ENCODE assay signal across 8 cellular contexts in genomic region chr16:3020247-3020603, GRCh38. TPM values are rescaled to one million over a fixed set of nuclear protein-coding genes. Genes with fewer than 3 reads are reported as not detected.
DNase-seq lines count a peak whose midpoint lies in the region; ATAC-seq and TF ChIP-seq lines count a peak whose summit lies in the region.

TSS of gene TNFRSF12A (plus strand) at chr16:3020368. CDS start at chr16:3020398, 30 bp downstream.

- peak; percentile 28 for ATAC-seq in activated T-helper 17 cell treated with anti-CD3 and anti-CD28 coated beads, Interleukin-2, amount 50 U/mL, for 72 hours (replicated peaks)
- peak; percentile 33 for ATAC-seq in naive thymus-derived CD4-positive, alpha-beta T cell
- ATAC-seq in HG03520 (IDR thresholded peaks at IDR 0.05; ENCODE audit: unreplicated experiment) = no peak

- peaks cover 27% of the 10 kb centered on the region for H3K79me2 ChIP-seq in PC-9 (ENCODE audit: low read depth)
- peaks cover 2% of the 10 kb centered on the region for H3K79me2 ChIP-seq in fibroblast of lung (ENCODE audit: control insufficient read depth, insufficient read depth, low read length)

- no peaks in the 10 kb centered on the region for H3K27me3 ChIP-seq in CD8-positive, alpha-beta memory T cell (ENCODE audit: insufficient read depth, low read length, poor library complexity, severe bottlenecking)
- H3K27me3 ChIP-seq in HAP-1 (ENCODE audit: low read depth) (no peaks in the 10 kb centered on the region), PC-9 (ENCODE audit: insufficient read depth, low read depth) (no peaks in the 10 kb centered on the region), fibroblast of lung (ENCODE audit: control insufficient read depth, insufficient read depth, low read length) (no peaks in the 10 kb centered on the region)
- no peaks in the 10 kb centered on the region for H3K27me3 ChIP-seq in naive thymus-derived CD4-positive, alpha-beta T cell (ENCODE audit: control insufficient read depth in 2 of 2, insufficient read depth in 2 of 2, low read length in 2 of 2)

- H4K20me1 ChIP-seq in PC-9 (ENCODE audit: insufficient read depth) = peaks cover 10% of the 10 kb centered on the region
- no peaks in the 10 kb centered on the region for H4K20me1 ChIP-seq in fibroblast of lung (ENCODE audit: control insufficient read depth, extremely low read depth, insufficient read depth, low read length)

- POLR2A ChIA-PET in CD8-positive, alpha-beta memory T cell (lab: Charles Lee) = interaction anchor here (1.0 to 1.8 kb wide), 6 partner anchors 8 to 138 kb away, joined by 3 to 7 read pairs (median 4); no protein-coding TSS in a partner anchor
- POLR2A ChIA-PET in PC-9 (lab: Charles Lee; ENCODE audit: unreplicated experiment) = interaction anchor here (0.6 to 5.1 kb wide), 11 partner anchors 8 to 1331 kb away, joined by 3 to 87 read pairs (median 8); partner anchors contain the start of genes CLDN9, PAM16 and ZSCAN32
- POLR2A ChIA-PET in naive thymus-derived CD4-positive, alpha-beta T cell (lab: Charles Lee) = interaction anchor here (1.0 to 2.6 kb wide), 8 partner anchors 9 to 114 kb away, joined by 3 to 12 read pairs (median 8); partner anchors contain the start of genes PKMYT1 and ZNF213

- H3K4me1 Mint-ChIP-seq in CD8-positive, alpha-beta memory T cell = peaks cover 37 to 56% (median 42%) of the 10 kb centered on the region in 3 donors
- peaks cover 23% of the 10 kb centered on the region for H3K4me1 Mint-ChIP-seq in activated T-helper 17 cell treated with anti-CD3 and anti-CD28 coated beads, Interleukin-2, amount 50 U/mL, for 72 hours
- peaks cover 12 to 55% (median 46%) of the 10 kb centered on the region in 7 donors for H3K4me1 Mint-ChIP-seq in naive thymus-derived CD4-positive, alpha-beta T cell

- H3K9me2 ChIP-seq in PC-9 (ENCODE audit: insufficient read depth) = no peaks in the 10 kb centered on the region

- H3K27ac Mint-ChIP-seq in CD8-positive, alpha-beta memory T cell = peak within 1 kb of the TSS; percentile 78 to 95 (median 92)
- H3K27ac Mint-ChIP-seq in activated T-helper 17 cell treated with anti-CD3 and anti-CD28 coated beads, Interleukin-2, amount 50 U/mL, for 72 hours = peak within 1 kb of the TSS; percentile 90
- H3K27ac Mint-ChIP-seq in naive thymus-derived CD4-positive, alpha-beta T cell = peak within 1 kb of the TSS; percentile 72 to 98 (median 88)

- no TSS peak for BruUV-seq in PC-9 (replicated peaks; lab: Mats Ljungman, UMichigan)

- H3K4me1 ChIP-seq in CD8-positive, alpha-beta memory T cell (ENCODE audit: insufficient read depth, low read length) = peaks cover 47% of the 10 kb centered on the region
- H3K4me1 ChIP-seq in HAP-1 (peaks cover 22% of the 10 kb centered on the region), PC-9 (replicated peaks; ENCODE audit: insufficient read depth) (peaks cover 9% of the 10 kb centered on the region), fibroblast of lung (ENCODE audit: control insufficient read depth, extremely low read depth, insufficient read depth, low read length) (peaks cover 7% of the 10 kb centered on the region)
- H3K4me1 ChIP-seq in naive thymus-derived CD4-positive, alpha-beta T cell (ENCODE audit: control insufficient read depth in 2 of 2, insufficient read depth in 2 of 2, low read length in 2 of 2) = peaks cover 36 to 43% of the 10 kb centered on the region in 2 donors

- CTCF ChIA-PET in CD8-positive, alpha-beta memory T cell (lab: Charles Lee) = interaction anchor here (1.2 to 17.8 kb wide), 4 partner anchors 10 to 38 kb away, joined by 3 to 289 read pairs (median 31); partner anchors contain the start of gene CLDN9
- CTCF ChIA-PET in PC-9 (lab: Charles Lee) = interaction anchor here (0.6 to 1.3 kb wide), 5 partner anchors 12 to 930 kb away, joined by 3 to 6 read pairs (median 3); no protein-coding TSS in a partner anchor
- CTCF ChIA-PET in naive thymus-derived CD4-positive, alpha-beta T cell (lab: Charles Lee) = interaction anchor here (1.0 to 3.0 kb wide), 5 partner anchors 8 to 71 kb away, joined by 3 to 17 read pairs (median 5); no protein-coding TSS in a partner anchor

- no peaks in the 10 kb centered on the region for H3K36me3 ChIP-seq in CD8-positive, alpha-beta memory T cell (ENCODE audit: insufficient read depth, low read length)
- peaks cover 8% of the 10 kb centered on the region for H3K36me3 ChIP-seq in HAP-1 (replicated peaks)
- peaks cover 11% of the 10 kb centered on the region for H3K36me3 ChIP-seq in PC-9 (ENCODE audit: low read depth)
- H3K36me3 ChIP-seq in fibroblast of lung (ENCODE audit: control insufficient read depth, insufficient read depth, low read length) = peaks cover 11% of the 10 kb centered on the region
- no peaks in the 10 kb centered on the region for H3K36me3 ChIP-seq in naive thymus-derived CD4-positive, alpha-beta T cell (ENCODE audit: control insufficient read depth in 2 of 3, insufficient read depth in 3 of 3, low read length in 3 of 3)

- H3K27ac ChIP-seq in CD8-positive, alpha-beta memory T cell (ENCODE audit: low read depth, low read length) = peak within 1 kb of the TSS; percentile 78
- H3K27ac ChIP-seq in PC-9 (peak within 1 kb of the TSS; percentile 97), fibroblast of lung (ENCODE audit: insufficient read depth, low read length) (peak within 1 kb of the TSS; percentile 99), substantia nigra (ENCODE audit: low read depth, low read length, poor library complexity, severe bottlenecking) (peak within 1 kb of the TSS; percentile 49)
- H3K27ac ChIP-seq in naive thymus-derived CD4-positive, alpha-beta T cell (ENCODE audit: low read depth, low read length) = peak within 1 kb of the TSS; percentile 63

- peak; percentile 45 to 75 (median 66) for DNase-seq in CD8-positive, alpha-beta memory T cell
- peak; percentile 79 to 86 for DNase-seq in HAP-1 (ENCODE audit: low spot score in 2 of 2)
- peak; percentile 51 to 82 for DNase-seq in PC-9
- peak; percentile 56 to 72 for DNase-seq in fibroblast of lung (ENCODE audit: low read depth in 2 of 2)
- DNase-seq in naive thymus-derived CD4-positive, alpha-beta T cell = peak in 5 of 9 donors; percentile 26 to 80 (median 45)
- peak in 32 of 49 donors; percentile 12 to 79 (median 40) for DNase-seq in substantia nigra (lab: John Stamatoyannopoulos, UW)

- H3K27me3 Mint-ChIP-seq in CD8-positive, alpha-beta memory T cell = peaks cover 0 to 2% of the 10 kb centered on the region in 2 donors
- no peaks in the 10 kb centered on the region for H3K27me3 Mint-ChIP-seq in activated T-helper 17 cell treated with anti-CD3 and anti-CD28 coated beads, Interleukin-2, amount 50 U/mL, for 72 hours
- H3K27me3 Mint-ChIP-seq in naive thymus-derived CD4-positive, alpha-beta T cell = peaks cover 0 to 17% (median 0%) of the 10 kb centered on the region in 5 donors

- TF ChIP-seq CTCF in PC-9 (conservative IDR thresholded peaks at IDR 0.05) (no peak), fibroblast of lung (conservative IDR thresholded peaks at IDR 0.05 in 1 of 2, IDR thresholded peaks at IDR 0.05 in 1 of 2; ENCODE audit: low read depth in 1 of 2, low read length in 2 of 2) (no peak)

- no peaks in the 10 kb centered on the region for H3K9me3 Mint-ChIP-seq in CD8-positive, alpha-beta memory T cell
- H3K9me3 Mint-ChIP-seq in activated T-helper 17 cell treated with anti-CD3 and anti-CD28 coated beads, Interleukin-2, amount 50 U/mL, for 72 hours = no peaks in the 10 kb centered on the region
- no peaks in the 10 kb centered on the region for H3K9me3 Mint-ChIP-seq in naive thymus-derived CD4-positive, alpha-beta T cell

- H3K4me2 ChIP-seq in PC-9 = peak within 1 kb of the TSS; percentile 100
- H3K4me2 ChIP-seq in fibroblast of lung (ENCODE audit: extremely low read depth, insufficient read depth, low read length) = peak within 1 kb of the TSS; percentile 86

- H2AFZ ChIP-seq in PC-9 = peak within 1 kb of the TSS; percentile 70
- H2AFZ ChIP-seq in fibroblast of lung (ENCODE audit: low read length) = peak within 1 kb of the TSS; percentile 52

- peaks cover 40% of the 10 kb centered on the region for H3F3A ChIP-seq in PC-9 (ENCODE audit: insufficient read depth, low read depth)

- H3K9ac ChIP-seq in fibroblast of lung (ENCODE audit: insufficient read depth, low read length) = peak within 1 kb of the TSS; percentile 99

- in situ Hi-C loops in HAP-1 (cut with MboI; ENCODE audit: low sequenced_read_pairs) = loop anchor here (5.0 kb wide), 1 partner anchor 48 kb away; no protein-coding TSS in a partner anchor

- H3K9me3 ChIP-seq in CD8-positive, alpha-beta memory T cell (ENCODE audit: low read length) = no peaks in the 10 kb centered on the region
- H3K9me3 ChIP-seq in HAP-1 (no peaks in the 10 kb centered on the region), PC-9 (ENCODE audit: insufficient read depth, low read depth) (no peaks in the 10 kb centered on the region), fibroblast of lung (ENCODE audit: control insufficient read depth, insufficient read depth, low read depth, low read length) (no peaks in the 10 kb centered on the region)
- H3K9me3 ChIP-seq in naive thymus-derived CD4-positive, alpha-beta T cell (ENCODE audit: control insufficient read depth in 2 of 3, low read length in 3 of 3) = no peaks in the 10 kb centered on the region

- peaks cover 0 to 6% (median 3%) of the 10 kb centered on the region in 3 donors for H3K36me3 Mint-ChIP-seq in CD8-positive, alpha-beta memory T cell
- peaks cover 35% of the 10 kb centered on the region for H3K36me3 Mint-ChIP-seq in activated T-helper 17 cell treated with anti-CD3 and anti-CD28 coated beads, Interleukin-2, amount 50 U/mL, for 72 hours (ENCODE audit: low read depth)
- peaks cover 0 to 3% (median 0%) of the 10 kb centered on the region in 5 donors for H3K36me3 Mint-ChIP-seq in naive thymus-derived CD4-positive, alpha-beta T cell

- peak within 1 kb of the TSS; percentile 83 to 98 (median 93) for H3K4me3 Mint-ChIP-seq in CD8-positive, alpha-beta memory T cell
- H3K4me3 Mint-ChIP-seq in activated T-helper 17 cell treated with anti-CD3 and anti-CD28 coated beads, Interleukin-2, amount 50 U/mL, for 72 hours = peak within 1 kb of the TSS; percentile 82
- H3K4me3 Mint-ChIP-seq in naive thymus-derived CD4-positive, alpha-beta T cell = peak within 1 kb of the TSS; percentile 86 to 93 (median 91)

- peak within 1 kb of the TSS; percentile 70 for H3K4me3 ChIP-seq in CD8-positive, alpha-beta memory T cell (ENCODE audit: low read length)
- H3K4me3 ChIP-seq in HAP-1 (peak within 1 kb of the TSS; percentile 47), PC-9 (peak within 1 kb of the TSS; percentile 76), fibroblast of lung (replicated peaks in 1 of 4; ENCODE audit: control extremely low read depth in 1 of 4, insufficient read depth in 1 of 4, low read depth in 3 of 4, low read length in 4 of 4) (peak within 1 kb of the TSS; percentile 82 to 100 (median 96))
- peak within 1 kb of the TSS; percentile 58 for H3K4me3 ChIP-seq in naive thymus-derived CD4-positive, alpha-beta T cell (ENCODE audit: low read length)

- intact Hi-C loops in PC-9 (cut with micrococcal nuclease; ENCODE audit: unreplicated experiment) = loop anchor here (1.0 kb wide), 2 partner anchors 10 to 29 kb away; no protein-coding TSS in a partner anchor
- intact Hi-C loops in naive thymus-derived CD4-positive, alpha-beta T cell (cut with micrococcal nuclease) = loop anchor here (1.0 to 10.0 kb wide), 9 partner anchors 8 to 1232 kb away; partner anchors contain the start of genes CEMP1 (in 1 of the 2), CLUAP1 (in 1 of the 2), FLYWCH1 (in 1 of the 2) and PDPK1 (in 1 of the 2)

RNA-seq across cellular contexts. Expression of gene TNFRSF12A, which starts in this region (rescaled TPM):
- 1 to 10 TPM; 3.7 to 4.5 TPM for total RNA-seq in CD8-positive, alpha-beta memory T cell
- 2.1 TPM for polyA plus RNA-seq in CD8-positive, alpha-beta memory T cell
- total RNA-seq in PC-9 (2021) = 226 and 242 TPM in 2 replicates
- total RNA-seq in activated T-helper 17 cell treated with anti-CD3 and anti-CD28 coated beads, Interleukin-2, amount 50 U/mL, for 72 hours = 10 to 100 TPM in 1 of 2 donors, 1 to 10 TPM in 1; 9.7 to 11.9 TPM
- 159 and 196 TPM in 2 replicates for total RNA-seq in fibroblast of lung
- 80.7 and 110 TPM in 2 replicates for polyA plus RNA-seq in fibroblast of lung
- 155 and 264 TPM in 2 replicates for polyA plus RNA-seq in fibroblast of lung (2012)
- polyA minus RNA-seq in fibroblast of lung (ENCODE audit: low replicate concordance) = 49.2 and 66.2 TPM in 2 replicates
- total RNA-seq in naive thymus-derived CD4-positive, alpha-beta T cell = 1 to 10 TPM in 3 of 5 experiments, under 1 TPM in 2; 0.57 to 5.9 (median 1.1) TPM
- polyA plus RNA-seq in naive thymus-derived CD4-positive, alpha-beta T cell = not detected

Comparison
In these comparisons a context has a peak if more than half of its experiments do, and no peak if none do; other contexts are left out.
1. RNA of gene TNFRSF12A (total RNA-seq): 226 to 242 TPM in PC-9 and 159 to 196 TPM in fibroblast of lung; 9.7 to 11.9 TPM in activated T-helper 17 cell treated with anti-CD3 and anti-CD28 coated beads, Interleukin-2, amount 50 U/mL, for 72 hours, 3.7 to 4.5 TPM in CD8-positive, alpha-beta memory T cell and 0.57 to 5.9 TPM in naive thymus-derived CD4-positive, alpha-beta T cell; every median in the first group is over 10 times any median in the second.
2. RNA of gene TNFRSF12A (polyA plus RNA-seq): 80.7 to 264 TPM in fibroblast of lung; 2.1 TPM in CD8-positive, alpha-beta memory T cell (single experiment) and not detected in naive thymus-derived CD4-positive, alpha-beta T cell; every median in the first group is over 10 times any median in the second.
3. H3K27ac ChIP-seq: peak in every context shown above with its lines; median percentile 99 in fibroblast of lung; 97 in PC-9; 78 in CD8-positive, alpha-beta memory T cell; 63 in naive thymus-derived CD4-positive, alpha-beta T cell; 49 in substantia nigra.
4. Peak in every context shown above with its lines, with median percentiles within 50 percentile points of each other: DNase-seq, H3K4me3 ChIP-seq, H3K27ac Mint-ChIP-seq and H3K4me3 Mint-ChIP-seq.